In the genomic region with DNA sequence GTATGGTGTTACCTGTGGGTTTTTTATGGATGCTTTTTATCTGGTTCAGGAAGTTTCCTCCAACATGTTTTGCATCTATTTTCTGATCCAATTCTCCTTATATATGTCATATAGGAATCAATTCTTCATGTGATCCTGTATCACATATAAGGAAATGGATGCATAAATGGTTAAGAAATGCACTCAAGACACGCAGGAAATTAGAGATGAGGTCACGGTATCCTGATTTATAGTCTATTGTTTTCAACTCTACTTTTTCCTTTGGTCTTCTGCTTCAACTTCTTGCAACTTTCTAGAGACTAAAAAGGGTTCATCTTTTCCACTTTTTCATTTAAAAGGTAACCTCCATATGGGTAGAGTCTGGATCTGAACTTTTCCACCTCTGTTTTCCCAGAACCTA, we compare ENCODE assay signal across 26 cellular contexts. TPM values are rescaled to one million over a fixed set of nuclear protein-coding genes. Genes with fewer than 3 reads are reported as not detected.
"Had no signal": no experiment of that assay in that cellular context is flagged by ENCODE, and none has a peak within 500 bp of the region (broad histone marks: within the 10 kb centered on the region; RNA-seq: fewer than 3 reads in every experiment).

No MANE protein-coding gene starts in this region.

- H3K9me3 Mint-ChIP-seq: activated CD4-positive, alpha-beta memory T cell treated with anti-CD3 and anti-CD28 coated beads for 36 hours; activated CD4-positive, alpha-beta T cell treated with anti-CD3 and anti-CD28 coated beads, Interleukin-2, amount 10 ng/mL, durations not matched to agents 7 days and 5 days; activated naive CD4-positive, alpha-beta T cell treated with anti-CD3 and anti-CD28 coated beads, Interleukin-2, amount 50 U/mL, for 24 hours; activated T-cell treated with anti-CD3 and anti-CD28 coated beads, Interleukin-2, amount 50 U/mL, for 72 hours; activated T-helper 2 cell treated with anti-CD3 and anti-CD28 coated beads, Interferon-gamma antibody, Interleukin-2, Interleukin-4, amounts not matched to agents 10 μg/mL and 5 μg/mL and 100 μg/mL, durations not matched to agents 14 hours and 24 hours and 36 hours; brain; central memory CD8-positive, alpha-beta T cell; T-cell had no signal

- H3K27me3 Mint-ChIP-seq: activated CD4-positive, alpha-beta memory T cell treated with anti-CD3 and anti-CD28 coated beads for 36 hours; activated CD4-positive, alpha-beta T cell treated with anti-CD3 and anti-CD28 coated beads, Interleukin-2, amount 10 ng/mL, durations not matched to agents 7 days and 5 days; activated naive CD4-positive, alpha-beta T cell treated with anti-CD3 and anti-CD28 coated beads, Interleukin-2, amount 50 U/mL, for 24 hours; central memory CD8-positive, alpha-beta T cell had no signal

- H3K27me3 ChIP-seq: MG63 had no signal

- H3K27ac Mint-ChIP-seq: activated CD4-positive, alpha-beta memory T cell treated with anti-CD3 and anti-CD28 coated beads for 36 hours; activated CD4-positive, alpha-beta T cell treated with anti-CD3 and anti-CD28 coated beads, Interleukin-2, amount 10 ng/mL, durations not matched to agents 7 days and 5 days; activated naive CD4-positive, alpha-beta T cell treated with anti-CD3 and anti-CD28 coated beads, Interleukin-2, amount 50 U/mL, for 24 hours; activated T-cell treated with anti-CD3 and anti-CD28 coated beads, Interleukin-2, amount 50 U/mL, for 72 hours; activated T-helper 2 cell treated with anti-CD3 and anti-CD28 coated beads, Interferon-gamma antibody, Interleukin-2, Interleukin-4, amounts not matched to agents 10 μg/mL and 5 μg/mL and 100 μg/mL, durations not matched to agents 14 hours and 24 hours and 36 hours; brain; T-cell had no signal

- H3K4me1 Mint-ChIP-seq: activated CD4-positive, alpha-beta T cell treated with anti-CD3 and anti-CD28 coated beads, Interleukin-2, amount 10 ng/mL, durations not matched to agents 7 days and 5 days; activated naive CD4-positive, alpha-beta T cell treated with anti-CD3 and anti-CD28 coated beads, Interleukin-2, amount 50 U/mL, for 24 hours; brain; central memory CD8-positive, alpha-beta T cell had no signal

- H3K27ac ChIP-seq: SK-N-MC, VCaP had no signal

- ATAC-seq: activated T-cell treated with anti-CD3 and anti-CD28 coated beads, Interleukin-2, amount 50 U/mL, for 72 hours; Panc1; Right ventricle myocardium inferior; T-cell had no signal

- DNase-seq: activated CD4-positive, alpha-beta memory T cell treated with anti-CD3 and anti-CD28 coated beads for 36 hours; activated CD4-positive, alpha-beta T cell treated with anti-CD3 and anti-CD28 coated beads, Interleukin-2, amount 10 ng/mL, durations not matched to agents 7 days and 5 days; activated CD4-positive, CD25-positive, alpha-beta regulatory T cell; activated CD8-positive, alpha-beta memory T cell treated with anti-CD3 and anti-CD28 coated beads, Interleukin-2, amount 50 U/mL, for 4 hours; activated T-cell treated with anti-CD3 and anti-CD28 coated beads, Interleukin-2, amount 50 U/mL, for 72 hours; aorta; MG63; NCI-H1105; NCI-H1436; NCI-H1694 treated with DMSO at 0.1 percent for 48 hours; NCI-H2029 treated with DMSO at 0.1 percent for 48 hours; NCI-H510A treated with DMSO at 0.1 percent for 48 hours; NCI-H69; NK-92 treated with Interleukin-12 subunit alpha and Interleukin-12 subunit beta, amount 100 ng/mL, for 24 hours; OCI-M1; RPMI8226; T-cell had no signal

- H3K36me3 ChIP-seq: MG63 had no signal

- H3K4me3 ChIP-seq: MG63, SK-N-MC had no signal

- H3K4me3 Mint-ChIP-seq: activated CD4-positive, alpha-beta memory T cell treated with anti-CD3 and anti-CD28 coated beads for 36 hours; activated CD4-positive, alpha-beta T cell treated with anti-CD3 and anti-CD28 coated beads, Interleukin-2, amount 10 ng/mL, durations not matched to agents 7 days and 5 days; activated naive CD4-positive, alpha-beta T cell treated with anti-CD3 and anti-CD28 coated beads, Interleukin-2, amount 50 U/mL, for 24 hours; activated T-cell treated with anti-CD3 and anti-CD28 coated beads, Interleukin-2, amount 50 U/mL, for 72 hours; brain; central memory CD8-positive, alpha-beta T cell; T-cell had no signal

- H3K9me3 ChIP-seq: MG63 had no signal

RNA-seq across cellular contexts. Expression of gene IL13RA1, which starts 33.6 kb away (rescaled TPM):
- total RNA-seq: T-helper 2 cell treated with Interferon-gamma antibody and Interleukin-4, amounts not matched to agents 100 ng/mL and 5 ng/mL, for 36 hours had no signal
